In the genomic region with DNA sequence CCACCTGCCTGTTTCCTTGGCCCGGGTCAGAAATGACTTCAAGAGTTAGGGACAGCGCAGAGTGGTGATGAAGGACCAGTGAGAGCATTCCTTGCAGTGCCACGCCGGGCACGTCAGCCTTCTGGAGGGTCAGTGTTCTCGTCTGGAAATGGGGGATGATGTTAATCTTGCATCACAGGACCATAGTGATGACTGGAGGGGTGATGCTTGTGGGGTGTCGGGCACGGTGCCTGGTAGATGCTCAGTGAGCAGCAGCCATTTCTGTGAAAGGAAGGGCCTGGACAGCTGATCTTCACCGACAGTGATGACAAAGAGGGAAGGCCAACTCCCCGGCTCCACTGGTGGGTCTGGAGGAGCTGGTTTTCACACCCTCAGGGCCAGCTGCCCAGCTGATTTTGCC, we compare ENCODE assay signal across 8 cellular contexts.
"Had no signal": no experiment of that assay in that cellular context is flagged by ENCODE, and none has a peak within 500 bp of the region (broad histone marks: within the 10 kb centered on the region; RNA-seq: fewer than 3 reads in every experiment).

No MANE protein-coding gene starts in this region.

- H3K4me3 ChIP-seq: GM23338, K562 had no signal

- H3K27ac ChIP-seq: HL-60 had no signal

- FAIRE-seq: H1, H54, K562 had no signal

- H3K4me2 ChIP-seq: GM23338 had no signal

- ATAC-seq: GM23338, K562 had no signal

- DNase-seq: H9, HCEC 1CT, IMR-90 had no signal

- H2AFZ ChIP-seq: GM23338 had no signal
